ENCODE assay signal across 25 cellular contexts in the genomic region with DNA sequence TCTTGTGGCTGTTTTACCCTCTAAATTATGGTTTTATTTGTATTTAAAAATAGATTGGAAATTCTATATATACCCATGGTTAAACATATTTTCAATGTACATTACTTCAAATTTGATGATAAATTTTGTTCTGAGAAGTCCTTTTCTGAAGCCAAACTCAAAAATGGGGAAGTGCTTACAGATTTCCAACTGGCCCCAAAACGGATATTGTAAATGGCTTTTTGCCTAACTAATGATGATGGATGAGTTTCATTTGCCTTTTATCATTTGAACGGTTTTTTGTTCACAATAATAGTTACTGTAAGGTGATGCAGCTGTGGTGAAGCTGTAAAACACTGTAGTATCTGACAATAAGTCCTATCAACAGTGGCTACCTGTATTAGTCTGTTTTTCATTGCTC.
"Had no signal": no experiment of that assay in that cellular context is flagged by ENCODE, and none has a peak within 500 bp of the region (broad histone marks: within the 10 kb centered on the region; RNA-seq: fewer than 3 reads in every experiment).

No MANE protein-coding gene starts in this region.

- H3K27ac ChIP-seq: adrenal gland, body of pancreas, gastrocnemius medialis, hepatocyte, left ventricle myocardium inferior, right atrium auricular region, tibial nerve had no signal

- H3K4me2 ChIP-seq: hepatocyte had no signal

- H3K27me3 Mint-ChIP-seq: activated B cell treated with CpG ODN at 0.5 μM for 24 hours; activated naive CD8-positive, alpha-beta T cell treated with anti-CD3 and anti-CD28 coated beads for 36 hours; natural killer cell treated with Interleukin-12 subunit alpha and Interleukin-12 subunit beta and Interleukin-15 and Interleukin-18, amount 100 ng/mL, for 72 hours had no signal

- H3K9me3 ChIP-seq: adrenal gland, body of pancreas, gastrocnemius medialis, left ventricle myocardium inferior, mucosa of descending colon, right atrium auricular region, tibial nerve had no signal

- H3K4me3 Mint-ChIP-seq: activated B cell treated with CpG ODN at 0.5 μM for 24 hours; activated naive CD4-positive, alpha-beta T cell treated with anti-CD3 and anti-CD28 coated beads for 36 hours; activated naive CD8-positive, alpha-beta T cell treated with anti-CD3 and anti-CD28 coated beads for 36 hours; activated T-helper 1 cell treated with anti-CD3 and anti-CD28 coated beads, Interleukin-12 subunit alpha, Interleukin-12 subunit beta, Interleukin-2, Interleukin-4 antibody, amounts not matched to agents 30 ng/mL and 10 ng/mL and 1 ng/mL, durations not matched to agents 14 hours and 24 hours and 36 hours; natural killer cell treated with Interleukin-12 subunit alpha and Interleukin-12 subunit beta and Interleukin-15 and Interleukin-18, amount 100 ng/mL, for 72 hours had no signal

- H2AFZ ChIP-seq: hepatocyte had no signal

- H3K4me1 ChIP-seq: adrenal gland, body of pancreas, gastrocnemius medialis, left ventricle myocardium inferior, right atrium auricular region, tibial nerve had no signal

- FAIRE-seq: colon had no signal

- H3K79me2 ChIP-seq: hepatocyte had no signal

- H3K36me3 Mint-ChIP-seq: natural killer cell treated with Interleukin-12 subunit alpha and Interleukin-12 subunit beta and Interleukin-15 and Interleukin-18, amount 100 ng/mL, for 72 hours had no signal

- H3K4me3 ChIP-seq: adrenal gland, body of pancreas, gastrocnemius medialis, hepatocyte, left ventricle myocardium inferior, lung, mucosa of descending colon, right atrium auricular region, tibial nerve had no signal

- H3K27me3 ChIP-seq: adrenal gland, body of pancreas, gastrocnemius medialis, hepatocyte, right atrium auricular region, tibial nerve had no signal

- ATAC-seq: body of pancreas; gastrocnemius medialis; mucosa of descending colon; natural killer cell treated with Interleukin-12 subunit alpha and Interleukin-12 subunit beta and Interleukin-15 and Interleukin-18, amount 100 ng/mL, for 72 hours had no signal

- DNase-seq: activated B cell treated with CpG ODN at 0.5 μM for 24 hours; activated effector memory CD4-positive, alpha-beta T cell treated with anti-CD3 and anti-CD28 coated beads, Interleukin-2, amount 50 U/mL, for 16 hours; activated naive CD4-positive, alpha-beta T cell treated with anti-CD3 and anti-CD28 coated beads for 36 hours; activated naive CD8-positive, alpha-beta T cell treated with anti-CD3 and anti-CD28 coated beads for 36 hours; activated T-cell treated with anti-CD3 and anti-CD28 coated beads for 4 hours; adrenal gland; aorta; body of pancreas; dermis blood vessel endothelial cell; effector CD4-positive, alpha-beta T cell; erythroblast; gastrocnemius medialis; glutamatergic neuron; islet precursor cell; left ventricle myocardium inferior; mucosa of descending colon; stimulated activated naive CD4-positive, alpha-beta T cell treated with Interleukin-2 at 50 U/mL for 16 hours; T-helper 9 cell had no signal

- H3K36me3 ChIP-seq: adrenal gland, gastrocnemius medialis, left ventricle myocardium inferior, right atrium auricular region, tibial nerve had no signal

- H3K9me3 Mint-ChIP-seq: activated B cell treated with CpG ODN at 0.5 μM for 24 hours; activated naive CD4-positive, alpha-beta T cell treated with anti-CD3 and anti-CD28 coated beads for 36 hours; activated naive CD8-positive, alpha-beta T cell treated with anti-CD3 and anti-CD28 coated beads for 36 hours; activated T-helper 1 cell treated with anti-CD3 and anti-CD28 coated beads, Interleukin-12 subunit alpha, Interleukin-12 subunit beta, Interleukin-2, Interleukin-4 antibody, amounts not matched to agents 30 ng/mL and 10 ng/mL and 1 ng/mL, durations not matched to agents 14 hours and 24 hours and 36 hours; natural killer cell treated with Interleukin-12 subunit alpha and Interleukin-12 subunit beta and Interleukin-15 and Interleukin-18, amount 100 ng/mL, for 72 hours had no signal

- H3K27ac Mint-ChIP-seq: activated B cell treated with CpG ODN at 0.5 μM for 24 hours; activated naive CD4-positive, alpha-beta T cell treated with anti-CD3 and anti-CD28 coated beads for 36 hours; activated naive CD8-positive, alpha-beta T cell treated with anti-CD3 and anti-CD28 coated beads for 36 hours; activated T-helper 1 cell treated with anti-CD3 and anti-CD28 coated beads, Interleukin-12 subunit alpha, Interleukin-12 subunit beta, Interleukin-2, Interleukin-4 antibody, amounts not matched to agents 30 ng/mL and 10 ng/mL and 1 ng/mL, durations not matched to agents 14 hours and 24 hours and 36 hours; natural killer cell treated with Interleukin-12 subunit alpha and Interleukin-12 subunit beta and Interleukin-15 and Interleukin-18, amount 100 ng/mL, for 72 hours had no signal
